ENCODE assay signal across 1 cellular context in the genomic region with DNA sequence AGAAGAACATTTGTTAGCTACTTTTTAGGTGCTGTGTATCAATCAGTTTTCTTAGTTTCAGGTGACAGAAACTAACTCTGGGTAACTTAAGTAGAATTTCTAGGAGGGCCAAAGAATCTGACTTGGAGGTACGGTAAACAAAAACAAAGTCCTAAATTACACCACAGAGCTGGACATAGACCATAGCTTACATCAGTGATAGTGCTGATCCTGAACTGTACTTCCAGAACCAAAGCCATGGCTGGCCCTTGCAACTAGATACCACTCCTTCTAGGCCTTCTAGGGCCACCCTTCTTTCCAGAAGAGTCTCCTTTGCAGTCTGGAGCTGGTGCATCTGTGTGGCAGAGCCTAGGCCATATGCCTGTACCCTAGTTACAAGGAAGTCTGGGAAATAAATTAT.
TF ChIP-seq lines count a peak whose summit lies in the region.

No MANE protein-coding gene starts in this region.

TF ChIP-seq in SK-N-SH treated with all-trans-retinoic acid at 6 μM for 48 hours, 23 proteins besides CTCF, POLR2A, EP300 and RAD21 (continued from another document):
- TF ChIP-seq, protein P1, sequence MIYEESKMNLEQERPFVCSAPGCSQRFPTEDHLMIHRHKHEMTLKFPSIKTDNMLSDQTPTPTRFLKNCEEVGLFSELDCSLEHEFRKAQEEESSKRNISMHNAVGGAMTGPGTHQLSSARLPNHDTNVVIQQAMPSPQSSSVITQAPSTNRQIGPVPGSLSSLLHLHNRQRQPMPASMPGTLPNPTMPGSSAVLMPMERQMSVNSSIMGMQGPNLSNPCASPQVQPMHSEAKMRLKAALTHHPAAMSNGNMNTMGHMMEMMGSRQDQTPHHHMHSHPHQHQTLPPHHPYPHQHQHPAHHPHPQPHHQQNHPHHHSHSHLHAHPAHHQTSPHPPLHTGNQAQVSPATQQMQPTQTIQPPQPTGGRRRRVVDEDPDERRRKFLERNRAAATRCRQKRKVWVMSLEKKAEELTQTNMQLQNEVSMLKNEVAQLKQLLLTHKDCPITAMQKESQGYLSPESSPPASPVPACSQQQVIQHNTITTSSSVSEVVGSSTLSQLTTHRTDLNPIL (CRISPR knock-in tag; IDR thresholded peaks at IDR 0.05; ENCODE audit: low read depth), result no peak
- no peak for TF ChIP-seq ZNF565 (CRISPR knock-in tag; conservative IDR thresholded peaks at IDR 0.05; ENCODE audit: low read depth)
- TF ChIP-seq, protein P2, sequence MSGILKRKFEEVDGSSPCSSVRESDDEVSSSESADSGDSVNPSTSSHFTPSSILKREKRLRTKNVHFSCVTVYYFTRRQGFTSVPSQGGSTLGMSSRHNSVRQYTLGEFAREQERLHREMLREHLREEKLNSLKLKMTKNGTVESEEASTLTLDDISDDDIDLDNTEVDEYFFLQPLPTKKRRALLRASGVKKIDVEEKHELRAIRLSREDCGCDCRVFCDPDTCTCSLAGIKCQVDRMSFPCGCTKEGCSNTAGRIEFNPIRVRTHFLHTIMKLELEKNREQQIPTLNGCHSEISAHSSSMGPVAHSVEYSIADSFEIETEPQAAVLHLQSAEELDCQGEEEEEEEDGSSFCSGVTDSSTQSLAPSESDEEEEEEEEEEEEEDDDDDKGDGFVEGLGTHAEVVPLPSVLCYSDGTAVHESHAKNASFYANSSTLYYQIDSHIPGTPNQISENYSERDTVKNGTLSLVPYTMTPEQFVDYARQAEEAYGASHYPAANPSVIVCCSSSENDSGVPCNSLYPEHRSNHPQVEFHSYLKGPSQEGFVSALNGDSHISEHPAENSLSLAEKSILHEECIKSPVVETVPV (CRISPR knock-in tag; IDR thresholded peaks at IDR 0.05), result no peak
TF ChIP-seq in SK-N-SH treated with all-trans-retinoic acid at 6 μM for 48 hours: peak in this region for 0.
